Comparison of ENCODE assay signal across 21 cellular contexts in the genomic region with DNA sequence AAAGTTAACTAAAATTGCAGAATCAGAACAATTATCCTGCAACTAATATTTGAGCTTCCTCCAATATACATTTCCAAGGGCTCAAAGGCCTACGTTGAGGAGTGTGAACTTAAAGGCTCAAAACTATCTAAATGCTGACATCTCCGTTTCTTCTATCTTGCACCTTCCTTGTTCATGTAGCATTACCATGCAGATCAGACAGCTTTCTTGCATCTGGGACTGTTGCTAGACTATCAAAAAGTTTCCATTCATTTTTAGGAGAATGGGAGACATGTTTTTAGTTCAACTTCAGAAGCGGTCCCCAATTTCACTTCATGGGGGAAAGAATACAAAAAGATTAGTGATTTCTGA. TPM values are rescaled to one million over a fixed set of nuclear protein-coding genes. Genes with fewer than 3 reads are reported as not detected.
DNase-seq lines count a peak whose midpoint lies in the region; ATAC-seq and TF ChIP-seq lines count a peak whose summit lies in the region.
"Had no signal": no experiment of that assay in that cellular context is flagged by ENCODE, and none has a peak within 500 bp of the region (broad histone marks: within the 10 kb centered on the region; RNA-seq: fewer than 3 reads in every experiment).

No MANE protein-coding gene starts in this region.

- no peak overlapping the region for H2BK120ac ChIP-seq in mesenchymal stem cell (ENCODE audit: low read depth, low read length)

- no peak overlapping the region for H2BK12ac ChIP-seq in mesenchymal stem cell (ENCODE audit: low read length in 2 of 2)

- no peak overlapping the region for H3K14ac ChIP-seq in mesenchymal stem cell (ENCODE audit: low read length in 2 of 2)

- DNase-seq in left ventricle myocardium inferior (no peak), Right ventricle myocardium superior (no peak), SK-N-SH (no peak), mesenchymal stem cell (peak; percentile 30), suprapubic skin (ENCODE audit: low spot score in 2 of 2) (no peak), LoVo (ENCODE audit: low spot score) (no peak)
- DNase-seq: AML-193, MG63, NCI-H1092 treated with DMSO at 0.1 percent for 48 hours, NCI-H1694, NCI-H345, NCI-H526 treated with DMSO at 0.1 percent for 48 hours, SJCRH30 had no signal

- H3F3A ChIP-seq in SK-N-SH (replicated peaks; ENCODE audit: insufficient read depth) = peaks cover 58% of the 10 kb centered on the region

- H3K4ac ChIP-seq in mesenchymal stem cell (ENCODE audit: low read depth in 1 of 2, low read length in 2 of 2) = no peak overlapping the region

- no peaks in the 10 kb centered on the region for H3K9me3 ChIP-seq in left ventricle myocardium inferior (replicated peaks)
- H3K9me3 ChIP-seq in SK-N-SH = no peaks in the 10 kb centered on the region
- H3K9me3 ChIP-seq in mesenchymal stem cell (ENCODE audit: control insufficient read depth, low read length) = no peaks in the 10 kb centered on the region
- H3K9me3 ChIP-seq in skeletal muscle satellite cell (replicated peaks; ENCODE audit: low read length) = no peaks in the 10 kb centered on the region
- H3K9me3 ChIP-seq in suprapubic skin = no peaks in the 10 kb centered on the region
- H3K9me3 ChIP-seq: MG63, SJCRH30 had no signal

- H3K36me3 ChIP-seq in left ventricle myocardium inferior = peaks cover 34% of the 10 kb centered on the region
- H3K36me3 ChIP-seq in SK-N-SH (replicated peaks in 1 of 2; ENCODE audit: control insufficient read depth in 1 of 2, insufficient read depth in 2 of 2, low read length in 1 of 2) = peaks cover 3 to 32% of the 10 kb centered on the region in 2 experiments
- H3K36me3 ChIP-seq in mesenchymal stem cell (ENCODE audit: control insufficient read depth in 1 of 2, insufficient read depth in 2 of 2, low read depth in 1 of 2, low read length in 2 of 2) = peaks cover 0 to 5% of the 10 kb centered on the region in 2 experiments
- H3K36me3 ChIP-seq in skeletal muscle satellite cell (ENCODE audit: insufficient read depth, low read length) = peaks cover 60% of the 10 kb centered on the region
- H3K36me3 ChIP-seq in suprapubic skin = no peaks in the 10 kb centered on the region
- H3K36me3 ChIP-seq: MG63, SJCRH30 had no signal

- H3K9ac ChIP-seq in SK-N-SH (no peak overlapping the region), mesenchymal stem cell (ENCODE audit: low read length) (no peak overlapping the region), skeletal muscle satellite cell (ENCODE audit: low read depth, low read length) (peak overlapping the region; percentile 86)
- H3K9ac ChIP-seq: KMS-11 had no signal

- H3K27me3 ChIP-seq in left ventricle myocardium inferior (ENCODE audit: low read depth) (no peaks in the 10 kb centered on the region), SK-N-SH (ENCODE audit: insufficient read depth) (no peaks in the 10 kb centered on the region), mesenchymal stem cell (ENCODE audit: control insufficient read depth in 1 of 2, insufficient read depth in 1 of 2, low read length in 2 of 2) (no peaks in the 10 kb centered on the region), skeletal muscle satellite cell (ENCODE audit: control insufficient read depth, insufficient read depth, low read length) (no peaks in the 10 kb centered on the region), suprapubic skin (no peaks in the 10 kb centered on the region)
- H3K27me3 ChIP-seq: MG63, SJCRH30 had no signal

- no peaks in the 10 kb centered on the region for H3K9me2 ChIP-seq in SK-N-SH

- CTCF ChIA-PET in SK-N-SH (lab: Yijun Ruan, JAX) = interaction anchor here (1.1 to 3.6 kb wide), 6 partner anchors 9 to 380 kb away, joined by 3 to 21 read pairs (median 4); no protein-coding TSS in a partner anchor

- H2AFZ ChIP-seq in SK-N-SH (ENCODE audit: low read depth) (peak overlapping the region; percentile 30; the same call in 1 of the 2 replicates), mesenchymal stem cell (ENCODE audit: low read depth, low read length) (no peak overlapping the region)

- WGBS in SK-N-SH (ENCODE audit: low lambda C conversion rate) = 47% methylated on average over 3 of the region's 3 CpGs
- 66% methylated on average over 3 of the region's 3 CpGs for whole genome bisulfite sequencing in mesenchymal stem cell
- WGBS in suprapubic skin = 96% methylated on average over 3 of the region's 3 CpGs

- TF ChIP-seq POLR2A in suprapubic skin (IDR thresholded peaks at IDR 0.05) = no peak

- peaks cover 1% of the 10 kb centered on the region for H3K79me1 ChIP-seq in mesenchymal stem cell (replicated peaks; ENCODE audit: low read length, poor library complexity, severe bottlenecking)

- H2BK15ac ChIP-seq in mesenchymal stem cell (ENCODE audit: low read depth, poor library complexity, severe bottlenecking) = no peak overlapping the region

- no peak for TF ChIP-seq RAD21 in SK-N-SH (IDR thresholded peaks at IDR 0.05; ENCODE audit: low read length)

- TF ChIP-seq CTCF in left ventricle myocardium inferior (IDR thresholded peaks at IDR 0.05; ENCODE audit: borderline replicate concordance) (no peak), SK-N-SH (IDR thresholded peaks at IDR 0.05) (no peak), suprapubic skin (IDR thresholded peaks at IDR 0.05) (no peak)

- H4K8ac ChIP-seq in mesenchymal stem cell (ENCODE audit: low read length) = no peak overlapping the region

- peaks cover 11% of the 10 kb centered on the region; the same call in 1 of the 2 replicates for H3K79me2 ChIP-seq in SK-N-SH (ENCODE audit: insufficient read depth)

- H3K4me3 ChIP-seq in left ventricle myocardium inferior = peak overlapping the region; percentile 69
- peak overlapping the region in 1 of 2 experiments; percentile 31; a peak in 1 of 4 replicates for H3K4me3 ChIP-seq in SK-N-SH (ENCODE audit: low read depth in 2 of 2, low read length in 1 of 2)
- H3K4me3 ChIP-seq in mesenchymal stem cell (ENCODE audit: insufficient read depth in 1 of 2, low read depth in 1 of 2, low read length in 2 of 2) = no peak overlapping the region
- peak overlapping the region; percentile 74 for H3K4me3 ChIP-seq in skeletal muscle satellite cell (ENCODE audit: low read length)
- no peak overlapping the region for H3K4me3 ChIP-seq in suprapubic skin
- H3K4me3 ChIP-seq: GM12878, MG63, SJCRH30 had no signal

- no peak overlapping the region for H4K91ac ChIP-seq in mesenchymal stem cell (ENCODE audit: low read length)

- TF ChIP-seq EP300 in SK-N-SH (IDR thresholded peaks at IDR 0.05; ENCODE audit: borderline replicate concordance in 1 of 2, low read depth in 1 of 2, low read length in 1 of 2) (no peak), suprapubic skin (IDR thresholded peaks at IDR 0.05) (no peak)

- peak overlapping the region in 1 of 2 experiments; percentile 60 for H3K18ac ChIP-seq in mesenchymal stem cell (ENCODE audit: low read depth in 1 of 2, low read length in 2 of 2)

- no peak overlapping the region for H2BK5ac ChIP-seq in mesenchymal stem cell (ENCODE audit: low read depth, low read length, poor library complexity, severe bottlenecking)

- no peaks in the 10 kb centered on the region for H4K20me1 ChIP-seq in SK-N-SH (ENCODE audit: insufficient read depth)

- no peak for ATAC-seq in Right ventricle myocardium superior (ENCODE audit: poor library complexity)
- no peak for ATAC-seq in HG03520 (IDR thresholded peaks at IDR 0.05; ENCODE audit: unreplicated experiment)
- ATAC-seq: GM12878, HCT116 had no signal

- H3K4me2 ChIP-seq in SK-N-SH (peak overlapping the region; percentile 54; the same call in 1 of the 2 replicates), mesenchymal stem cell (ENCODE audit: low read length, poor library complexity, severe bottlenecking) (no peak overlapping the region), skeletal muscle satellite cell (ENCODE audit: low read length) (peak overlapping the region; percentile 82)
- H3K4me2 ChIP-seq: KMS-11 had no signal

- no peak overlapping the region for H2AK5ac ChIP-seq in mesenchymal stem cell (ENCODE audit: low read length, severe bottlenecking)

- H3K27ac ChIP-seq in left ventricle myocardium inferior (replicated peaks) (peak overlapping the region; percentile 88), SK-N-SH (ENCODE audit: low read depth in 2 of 2, low read length in 1 of 2) (peak overlapping the region; percentile 62 to 91; a peak in 3 of 4 replicates), mesenchymal stem cell (ENCODE audit: low read length, poor library complexity, severe bottlenecking) (peak overlapping the region; percentile 31), suprapubic skin (no peak overlapping the region)
- H3K27ac ChIP-seq: HL-60, KMS-11, SJCRH30 had no signal

- POLR2A ChIA-PET in SK-N-SH (lab: Yijun Ruan, JAX) = no interaction called here

- H3K4me1 ChIP-seq in left ventricle myocardium inferior (no peaks in the 10 kb centered on the region), SK-N-SH (ENCODE audit: control insufficient read depth in 1 of 2, insufficient read depth in 2 of 2, low read depth in 1 of 2, low read length in 1 of 2) (peaks cover 10 to 17% of the 10 kb centered on the region in 2 experiments), mesenchymal stem cell (ENCODE audit: control insufficient read depth, insufficient read depth, low read depth, low read length) (peaks cover 2% of the 10 kb centered on the region), skeletal muscle satellite cell (ENCODE audit: control insufficient read depth, insufficient read depth, low read length) (peaks cover 33% of the 10 kb centered on the region), suprapubic skin (no peaks in the 10 kb centered on the region)

- intact Hi-C loops in left ventricle myocardium inferior (cut with micrococcal nuclease) (no loop called here), Right ventricle myocardium superior (cut with DNase I) (loop anchor here (5.0 kb wide), 1 partner anchor 69 kb away; no protein-coding TSS in a partner anchor)

- no peak overlapping the region for H3K23ac ChIP-seq in mesenchymal stem cell (ENCODE audit: low read length in 2 of 2)

TF ChIP-seq in SK-N-SH, 30 proteins besides CTCF, POLR2A, EP300 and RAD21 (continues in another document):
- no peak for TF ChIP-seq MEF2A (IDR thresholded peaks at IDR 0.05; ENCODE audit: borderline replicate concordance, low read depth)

RNA-seq across cellular contexts. Expression of a gene that starts 2.9 kb away (rescaled TPM):
- total RNA-seq in left ventricle myocardium inferior = 2,047 TPM
- total RNA-seq in Right ventricle myocardium superior = 1,733 TPM
- 41.7 and 72.8 TPM in 2 replicates for polyA plus RNA-seq in SK-N-SH (2012; rRNA removed)
- polyA plus RNA-seq in SK-N-SH (2012; cell fraction: cytosol; rRNA removed) = 63.4 and 79.5 TPM in 2 replicates
- polyA plus RNA-seq in SK-N-SH (2012; cell fraction: nucleus; rRNA removed) = 48.7 and 81.7 TPM in 2 replicates
- polyA plus RNA-seq in mesenchymal stem cell (2013, experiment 1 of 2) = 70.3 TPM
- polyA plus RNA-seq in mesenchymal stem cell (2013, experiment 2 of 2) = 68.3 TPM
- 8.9 and 118 TPM in 2 replicates for total RNA-seq in skeletal muscle satellite cell (2012; rRNA removed)
- under 1 TPM in 1 of 4 donors, not detected in 3; 0.30 TPM for total RNA-seq in suprapubic skin
- total RNA-seq: A673, GM12878, OCI-LY7 had no signal
- polyA plus RNA-seq: GM12878 had no signal

RNA-seq across cellular contexts. Expression of a gene that starts 46.2 kb away (rescaled TPM):
- 31.6 TPM for total RNA-seq in left ventricle myocardium inferior
- 27.4 TPM for total RNA-seq in Right ventricle myocardium superior
- polyA plus RNA-seq in SK-N-SH (2012; rRNA removed) = 16.7 and 18.6 TPM in 2 replicates
- polyA plus RNA-seq in SK-N-SH (2012; cell fraction: cytosol; rRNA removed) = 18.9 and 21.0 TPM in 2 replicates
- polyA plus RNA-seq in SK-N-SH (2012; cell fraction: nucleus; rRNA removed) = 15.1 and 24.7 TPM in 2 replicates
- 40.3 TPM for polyA plus RNA-seq in mesenchymal stem cell (2013, experiment 1 of 2)
- polyA plus RNA-seq in mesenchymal stem cell (2013, experiment 2 of 2) = 41.5 TPM
- total RNA-seq in skeletal muscle satellite cell (2012; rRNA removed) = 50.4 and 56.1 TPM in 2 replicates
- 10 to 100 TPM; 34.4 to 57.5 (median 38.7) TPM for total RNA-seq in suprapubic skin

Comparison
In these comparisons a context has a peak if more than half of its experiments do, and no peak if none do; other contexts are left out.
1. H3K4me3 ChIP-seq: peak in left ventricle myocardium inferior (single experiment) and skeletal muscle satellite cell (single experiment); none in mesenchymal stem cell (0 of 2) and suprapubic skin (single experiment).
2. RNA of a gene that starts 2.9 kb away (total RNA-seq): 2,047 TPM in left ventricle myocardium inferior (single experiment) and 1,733 TPM in Right ventricle myocardium superior (single experiment); 0.30 TPM in suprapubic skin; every median in the first group is over 1,000 times any median in the second.